Comparison of ENCODE assay signal across 17 cellular contexts in the genomic region with DNA sequence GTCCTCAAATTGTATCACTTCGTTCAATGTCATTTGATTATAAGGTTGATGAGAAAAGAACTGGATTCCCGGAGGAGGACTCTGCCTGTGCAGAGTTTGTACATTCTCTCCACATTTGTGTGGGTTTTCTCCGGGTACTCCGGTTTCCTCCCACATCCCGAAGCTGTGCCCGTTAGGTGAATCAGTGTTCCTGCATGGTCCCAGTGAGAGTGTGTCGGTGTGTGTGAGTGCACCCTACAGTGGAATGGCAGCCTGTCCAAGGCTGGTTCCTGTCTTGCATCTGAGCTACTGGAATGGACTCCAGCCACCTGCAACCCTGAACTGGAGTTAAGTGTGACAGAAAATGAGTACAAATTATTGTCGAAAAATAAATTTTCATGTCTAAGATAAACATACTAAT.
"Had no signal": no experiment of that assay in that cellular context is flagged by ENCODE, and none has a peak within 500 bp of the region (broad histone marks: within the 10 kb centered on the region; RNA-seq: fewer than 3 reads in every experiment).

No MANE protein-coding gene starts in this region.

- H3K9me3 ChIP-seq: body of pancreas, psoas muscle, right lobe of liver had no signal

- H3K36me3 ChIP-seq: left ventricle myocardium inferior, right lobe of liver, spleen, upper lobe of left lung had no signal

- DNase-seq: activated CD4-positive, alpha-beta memory T cell treated with anti-CD3 and anti-CD28 coated beads, Interleukin-2, amount 10 ng/mL, durations not matched to agents 7 days and 5 days; activated naive CD4-positive, alpha-beta T cell treated with anti-CD3 and anti-CD28 coated beads, Interleukin-2, amount 10 ng/mL, durations not matched to agents 7 days and 5 days; activated T-cell treated with anti-CD3 and anti-CD28 coated beads, Interleukin-2, amount 50 U/mL, for 24 hours; body of pancreas; glutamatergic neuron; left ventricle myocardium inferior; mesendoderm; nephron progenitor cell; psoas muscle; right lobe of liver; spleen; stimulated activated naive CD8-positive, alpha-beta T cell treated with anti-CD3 and anti-CD28 coated beads, Interleukin-15, amount 100 ng/mL, for 72 hours; T-helper 1 cell; T1000; upper lobe of left lung had no signal

- H3K27ac ChIP-seq: body of pancreas, left ventricle myocardium inferior, psoas muscle, right lobe of liver, spleen, upper lobe of left lung, VCaP had no signal

- H3K4me1 ChIP-seq: body of pancreas, left ventricle myocardium inferior, psoas muscle, right lobe of liver, spleen, upper lobe of left lung had no signal

- H3K27me3 ChIP-seq: body of pancreas, right lobe of liver, spleen, upper lobe of left lung had no signal

- H3K4me3 ChIP-seq: body of pancreas, left ventricle myocardium inferior, psoas muscle, right lobe of liver, spleen, upper lobe of left lung had no signal

- ATAC-seq: body of pancreas; esophagus mucosa; psoas muscle; right lobe of liver; stimulated activated naive CD8-positive, alpha-beta T cell treated with anti-CD3 and anti-CD28 coated beads, Interleukin-15, amount 100 ng/mL, for 72 hours had no signal
